Comparison of ENCODE assay signal across 1 cellular context in genomic region chr22:19432092-19432844, GRCh38.
TF ChIP-seq lines count a peak whose summit lies in the region.

Gene MRPL40, plus strand, starts transcription at chr22:19432545. Its CDS starts 10 bp downstream, at chr22:19432555.

TF ChIP-seq in IMR-90, 13 proteins besides CTCF, POLR2A, EP300 and RAD21 (continued from another document):
- TF ChIP-seq SMC3 (IDR thresholded peaks at IDR 0.05; ENCODE audit: low read depth, low read length) = no peak
